8 cellular contexts compared by ENCODE assay signal in genomic region chr2:112583497-112584133, GRCh38. TPM values are rescaled to one million over a fixed set of nuclear protein-coding genes. Genes with fewer than 3 reads are reported as not detected.
A peak's percentile ranks its signal among the peaks of the same experiment; 100 is the strongest.
DNase-seq lines count a peak whose midpoint lies in the region; ATAC-seq, FAIRE-seq and TF ChIP-seq lines count a peak whose summit lies in the region.

No MANE protein-coding gene starts in this region.

- peaks cover 21 to 54% (median 39%) of the 10 kb centered on the region in 4 donors for H3K4me1 Mint-ChIP-seq in naive thymus-derived CD8-positive, alpha-beta T cell

- intact Hi-C loops in endothelial cell of umbilical vein (cut with micrococcal nuclease): loop anchor here (1.0 to 5.0 kb wide), 9 partner anchors 44 to 696 kb away; partner anchors contain the start of genes SLC20A1, TMEM87B and ZC3H6

- H3K9me3 Mint-ChIP-seq in naive thymus-derived CD8-positive, alpha-beta T cell: peaks cover 0 to 4% (median 0%) of the 10 kb centered on the region in 9 donors

- FAIRE-seq in endothelial cell of umbilical vein (lab: Jason Lieb, UNC): peak; percentile 31
- FAIRE-seq in H54 (lab: Jason Lieb, UNC): no peak

- CTCF ChIA-PET in endothelial cell of umbilical vein (lab: Charles Lee): interaction anchor here (0.9 to 2.5 kb wide), 4 partner anchors 12 to 143 kb away, joined by 3 to 9 read pairs (median 4); no protein-coding TSS in a partner anchor

- H3K36me3 ChIP-seq in SK-N-MC (ENCODE audit: insufficient read depth, low read length) (peaks cover 3% of the 10 kb centered on the region; the same call in 1 of the 2 replicates), endothelial cell of umbilical vein (ENCODE audit: control insufficient read depth in 2 of 2, extremely low read depth in 1 of 2, insufficient read depth in 2 of 2, low read length in 2 of 2) (no peaks in the 10 kb centered on the region)

- H3K9ac ChIP-seq in SK-N-MC (ENCODE audit: insufficient read length) (peak overlapping the region; percentile 91), endothelial cell of umbilical vein (replicated peaks; ENCODE audit: extremely low read depth, insufficient read depth, low read length) (peak overlapping the region; percentile 72)

- H3K4me1 ChIP-seq in endothelial cell of umbilical vein (ENCODE audit: control insufficient read depth, extremely low read depth, insufficient read depth, low read length): peaks cover 14% of the 10 kb centered on the region

- H4K20me1 ChIP-seq in endothelial cell of umbilical vein (replicated peaks; ENCODE audit: control insufficient read depth, extremely low read depth, insufficient read depth, low read length): no peaks in the 10 kb centered on the region

- TF ChIP-seq CTCF in 22Rv1 (IDR thresholded peaks at IDR 0.05) (peak; percentile 47), endothelial cell of umbilical vein (IDR thresholded peaks at IDR 0.05; ENCODE audit: extremely low read depth in 1 of 2, insufficient read depth in 1 of 2, low read depth in 1 of 2, low read length in 2 of 2) (no peak)

- H3K4me3 ChIP-seq in SK-N-MC (peak overlapping the region; percentile 77), endothelial cell of umbilical vein (replicated peaks in 1 of 3; ENCODE audit: insufficient read depth in 1 of 3, low read depth in 1 of 3, low read length in 3 of 3) (peak overlapping the region in 2 of 3 experiments; percentile 61 to 78)

- no peaks in the 10 kb centered on the region for H3K79me2 ChIP-seq in endothelial cell of umbilical vein (ENCODE audit: control insufficient read depth, insufficient read depth, low read length)

- ATAC-seq in naive thymus-derived CD8-positive, alpha-beta T cell: no peak
- no peak for ATAC-seq in GM19035 (IDR thresholded peaks at IDR 0.05; ENCODE audit: unreplicated experiment)

- H3K27ac Mint-ChIP-seq in naive thymus-derived CD8-positive, alpha-beta T cell: peak overlapping the region; percentile 94 to 98 (median 98)

- no peak for TF ChIP-seq POLR2A in endothelial cell of umbilical vein (IDR thresholded peaks at IDR 0.05; ENCODE audit: low read depth, low read length)
- no peak for TF ChIP-seq POLR2A in H54 (IDR thresholded peaks at IDR 0.05; ENCODE audit: low read depth, low read length)

- H3K36me3 Mint-ChIP-seq in naive thymus-derived CD8-positive, alpha-beta T cell: peaks cover 4 to 23% (median 5%) of the 10 kb centered on the region in 3 donors

- TSS peak; percentile 76 for BruUV-seq in endothelial cell of umbilical vein (replicated peaks; lab: Mats Ljungman, UMichigan)

- peak overlapping the region; percentile 97 for H3K27ac ChIP-seq in 22Rv1
- H3K27ac ChIP-seq in SK-N-MC: peak overlapping the region; percentile 79
- H3K27ac ChIP-seq in endothelial cell of umbilical vein (ENCODE audit: insufficient read depth, low read depth, low read length): peak overlapping the region; percentile 76

- dilution Hi-C loops in endothelial cell of umbilical vein (cut with MboI; ENCODE audit: extremely low pct_ligation_motif_present, low sequenced_read_pairs): no loop called here

- peak overlapping the region; percentile 89 to 99 (median 96) for H3K4me3 Mint-ChIP-seq in naive thymus-derived CD8-positive, alpha-beta T cell

- POLR2A ChIA-PET in endothelial cell of umbilical vein (lab: Charles Lee): no interaction called here
- POLR2A ChIA-PET in naive thymus-derived CD8-positive, alpha-beta T cell (lab: Charles Lee): interaction anchor here (0.6 to 3.6 kb wide), 8 partner anchors 42 to 405 kb away, joined by 3 to 15 read pairs (median 5); partner anchors contain the start of genes POLR1B and SLC20A1

- H3K9me3 ChIP-seq in SK-N-MC (ENCODE audit: low read depth, low read length) (no peaks in the 10 kb centered on the region), endothelial cell of umbilical vein (replicated peaks; ENCODE audit: control insufficient read depth, insufficient read depth, low read length) (no peaks in the 10 kb centered on the region)

- H3K9me1 ChIP-seq in endothelial cell of umbilical vein (replicated peaks; ENCODE audit: control insufficient read depth, extremely low read depth, insufficient read depth, low read length): no peaks in the 10 kb centered on the region

- no peaks in the 10 kb centered on the region for H3K27me3 ChIP-seq in endothelial cell of umbilical vein (ENCODE audit: control insufficient read depth in 2 of 2, insufficient read depth in 2 of 2, low read length in 2 of 2)

- no peaks in the 10 kb centered on the region for H3K27me3 Mint-ChIP-seq in naive thymus-derived CD8-positive, alpha-beta T cell

- DNase-seq in HCEC 1CT (peak; percentile 9), SK-N-MC (ENCODE audit: low read depth, low spot score) (no peak), endothelial cell of umbilical vein (ENCODE audit: low read depth, low spot score) (peak; percentile 33), NCI-H1417 treated with DMSO at 0.1 percent for 48 hours (lab: John Stamatoyannopoulos, UW) (no peak), H54 (ENCODE audit: insufficient read length, low spot score) (no peak)
- peak in 2 of 10 donors; percentile 13 to 15 for DNase-seq in naive thymus-derived CD8-positive, alpha-beta T cell

- H2AFZ ChIP-seq in endothelial cell of umbilical vein (ENCODE audit: low read depth, low read length): peak overlapping the region; percentile 74

- peak overlapping the region; percentile 68 for H3K4me2 ChIP-seq in endothelial cell of umbilical vein (ENCODE audit: insufficient read depth, low read length)

TF ChIP-seq in endothelial cell of umbilical vein, 7 proteins besides CTCF, POLR2A, EP300 and RAD21:
- TF ChIP-seq GATA2 (IDR thresholded peaks at IDR 0.05; ENCODE audit: insufficient read depth, insufficient read length, low read depth, low read length) (no peak), POLR2AphosphoS5 (IDR thresholded peaks at IDR 0.05; ENCODE audit: insufficient read depth, low read depth, low read length) (no peak), MYC (IDR thresholded peaks at IDR 0.05; ENCODE audit: low read depth, low read length) (no peak), MAX (IDR thresholded peaks at IDR 0.05; ENCODE audit: insufficient read depth, insufficient read length) (no peak), EZH2 (IDR thresholded peaks at IDR 0.05; ENCODE audit: borderline replicate concordance, low read depth, low read length, severe bottlenecking) (no peak), FOS (IDR thresholded peaks at IDR 0.05; ENCODE audit: borderline replicate concordance, insufficient read depth, low read length) (no peak), JUN (IDR thresholded peaks at IDR 0.05; ENCODE audit: borderline replicate concordance, insufficient read depth, insufficient read length, low read depth) (no peak)

RNA-seq across cellular contexts. Expression of gene CHCHD5, which starts 0.8 kb away (rescaled TPM):
- 22.2 and 23.6 TPM in 2 replicates for total RNA-seq in endothelial cell of umbilical vein
- polyA plus RNA-seq in endothelial cell of umbilical vein: 44.7 and 63.5 TPM in 2 replicates
- 29.0 and 35.3 TPM in 2 replicates for polyA plus RNA-seq in endothelial cell of umbilical vein (2011; cell fraction: cytosol; rRNA removed)
- polyA plus RNA-seq in endothelial cell of umbilical vein (2011; cell fraction: nucleus; rRNA removed): 10.6 and 12.6 TPM in 2 replicates
- 22.5 and 35.4 TPM in 2 replicates for polyA plus RNA-seq in endothelial cell of umbilical vein (2012)
- 9.8 and 10.5 TPM in 2 replicates for polyA minus RNA-seq in endothelial cell of umbilical vein
- polyA minus RNA-seq in endothelial cell of umbilical vein (2011; cell fraction: cytosol; rRNA and poly(A)+ RNA removed): 10.7 TPM
- polyA minus RNA-seq in endothelial cell of umbilical vein (2011; cell fraction: nucleus; rRNA and poly(A)+ RNA removed): 1.6 and 4.6 TPM in 2 replicates
- 10 to 100 TPM; 20.8 to 27.1 TPM for total RNA-seq in naive thymus-derived CD8-positive, alpha-beta T cell
- 10 to 100 TPM; 43.6 to 61.7 (median 46.2) TPM for polyA plus RNA-seq in naive thymus-derived CD8-positive, alpha-beta T cell

RNA-seq across cellular contexts. Expression of gene POLR1B, which starts 41.4 kb away (rescaled TPM):
- total RNA-seq in endothelial cell of umbilical vein: 21.3 and 28.9 TPM in 2 replicates
- polyA plus RNA-seq in endothelial cell of umbilical vein: 12.2 and 13.8 TPM in 2 replicates
- polyA plus RNA-seq in endothelial cell of umbilical vein (2011; cell fraction: cytosol; rRNA removed): 9.0 and 9.3 TPM in 2 replicates
- 13.0 and 16.0 TPM in 2 replicates for polyA plus RNA-seq in endothelial cell of umbilical vein (2011; cell fraction: nucleus; rRNA removed)
- 13.8 and 24.3 TPM in 2 replicates for polyA plus RNA-seq in endothelial cell of umbilical vein (2012)
- polyA minus RNA-seq in endothelial cell of umbilical vein: 36.9 and 49.4 TPM in 2 replicates
- polyA minus RNA-seq in endothelial cell of umbilical vein (2011; cell fraction: cytosol; rRNA and poly(A)+ RNA removed): 35.9 TPM
- 18.5 and 20.1 TPM in 2 replicates for polyA minus RNA-seq in endothelial cell of umbilical vein (2011; cell fraction: nucleus; rRNA and poly(A)+ RNA removed)
- total RNA-seq in naive thymus-derived CD8-positive, alpha-beta T cell: 10 to 100 TPM; 28.5 to 33.8 TPM
- polyA plus RNA-seq in naive thymus-derived CD8-positive, alpha-beta T cell: 10 to 100 TPM; 14.9 to 23.8 (median 17.5) TPM

Comparison
In these comparisons a context has a peak if more than half of its experiments do, and no peak if none do; other contexts are left out.
1. DNase-seq: peak in HCEC 1CT (single experiment) and endothelial cell of umbilical vein (single experiment); none in SK-N-MC (single experiment), NCI-H1417 treated with DMSO at 0.1 percent for 48 hours (single experiment) and H54 (single experiment).
2. Peak in every context shown above with its lines, with median percentiles within 50 percentile points of each other: H3K27ac ChIP-seq.